ENCODE assay signal across 11 cellular contexts in the genomic region with DNA sequence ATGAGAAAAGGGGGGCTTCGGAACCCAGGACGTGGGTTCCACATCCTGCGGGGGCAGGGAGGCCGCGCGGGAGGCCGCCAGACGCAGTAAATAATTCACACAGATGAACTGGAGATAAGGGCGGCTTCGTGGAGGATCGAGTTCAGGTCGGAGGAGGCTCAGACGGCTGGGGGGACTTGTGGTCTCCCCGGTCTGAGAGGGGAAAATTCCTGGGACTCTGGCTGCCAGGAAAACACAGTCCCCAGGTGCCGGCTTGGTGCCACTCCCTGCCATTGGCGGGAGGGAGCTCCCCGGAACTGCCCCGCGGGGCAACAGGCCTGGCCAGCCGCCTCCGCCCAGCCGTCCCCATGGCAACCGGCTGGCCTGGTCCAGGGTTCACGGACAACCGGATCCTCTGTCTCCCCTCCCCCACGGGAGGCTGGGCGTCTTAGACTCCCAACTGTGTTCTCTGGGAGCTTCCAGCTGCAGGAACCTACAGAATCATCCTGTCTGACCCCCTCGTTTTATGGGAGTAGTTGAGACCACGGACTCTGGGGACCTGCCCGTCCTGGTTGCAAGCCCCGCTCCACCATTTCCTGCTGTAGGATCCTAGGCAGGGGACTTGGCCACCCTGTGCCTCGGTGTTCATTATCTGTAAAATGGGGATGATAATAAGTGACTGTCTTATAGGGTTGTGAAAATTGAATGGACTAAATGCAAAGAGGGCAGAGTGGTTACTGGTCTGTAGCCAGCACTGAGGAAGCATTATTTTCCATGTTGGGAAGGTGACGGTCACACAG. TPM values are rescaled to one million over a fixed set of nuclear protein-coding genes. Genes with fewer than 3 reads are reported as not detected.
A peak's percentile ranks its signal among the peaks of the same experiment; 100 is the strongest.
DNase-seq lines count a peak whose midpoint lies in the region; ATAC-seq, FAIRE-seq and TF ChIP-seq lines count a peak whose summit lies in the region.
"Had no signal": no experiment of that assay in that cellular context is flagged by ENCODE, and none has a peak within 500 bp of the region (broad histone marks: within the 10 kb centered on the region; RNA-seq: fewer than 3 reads in every experiment).

No MANE protein-coding gene starts in this region.

- no peaks in the 10 kb centered on the region for H3K9me3 Mint-ChIP-seq in immature natural killer cell
- H3K9me3 Mint-ChIP-seq in natural killer cell: no peaks in the 10 kb centered on the region
- H3K9me3 Mint-ChIP-seq: dendritic cell treated with granulocyte-macrophage colony-stimulating factor and Interleukin-4, amounts not matched to agents 40 ng/mL and 50 ng/mL, for 4 days had no signal

- DNase-seq in ELR (ENCODE audit: low read depth) (peak; percentile 38), RWPE1 (ENCODE audit: low spot score) (no peak), heart right ventricle (peak; percentile 36 to 64), pancreas (peak; percentile 52 to 71 (median 58)), inferior parietal cortex (ENCODE audit: extremely low spot score) (no peak), immature natural killer cell (no peak), natural killer cell (no peak)
- DNase-seq: activated CD4-positive, alpha-beta T cell treated with anti-CD3 and anti-CD28 coated beads for 4 hours; NCI-H1105 treated with DMSO at 0.1 percent for 48 hours had no signal

- H3K27ac Mint-ChIP-seq in immature natural killer cell: no peak overlapping the region
- no peak overlapping the region for H3K27ac Mint-ChIP-seq in natural killer cell
- H3K27ac Mint-ChIP-seq: dendritic cell treated with granulocyte-macrophage colony-stimulating factor and Interleukin-4, amounts not matched to agents 40 ng/mL and 50 ng/mL, for 4 days had no signal

- H3K36me3 ChIP-seq in heart right ventricle (no peaks in the 10 kb centered on the region), pancreas (no peaks in the 10 kb centered on the region)

- H3K27me3 Mint-ChIP-seq in immature natural killer cell (ENCODE audit: low read depth in 3 of 3): peaks cover 8 to 14% (median 13%) of the 10 kb centered on the region in 3 donors
- H3K27me3 Mint-ChIP-seq in natural killer cell (ENCODE audit: low read depth in 2 of 2): peaks cover 51 to 58% of the 10 kb centered on the region in 2 donors

- H3K27ac ChIP-seq in RWPE1: peak overlapping the region; percentile 29
- peak overlapping the region in 2 of 10 donors; percentile 21 to 34 for H3K27ac ChIP-seq in heart right ventricle
- H3K27ac ChIP-seq in pancreas: no peak overlapping the region

- intact Hi-C loops in heart right ventricle (cut with DNase I) (no loop called here), pancreas (cut with DNase I) (no loop called here), natural killer cell (cut with micrococcal nuclease) (no loop called here)

- WGBS in heart right ventricle, 2 donors: 8 to 9% methylated on average over 33 of the region's 33 CpGs
- WGBS in pancreas, 2 donors: 7 to 8% methylated on average over 32 to 33 of the region's 33 CpGs

- ATAC-seq in heart right ventricle (peak; percentile 30 to 69 (median 56)), pancreas (peak; percentile 58 to 81 (median 76)), HG03135 (IDR thresholded peaks at IDR 0.05; ENCODE audit: unreplicated experiment) (no peak), natural killer cell (no peak)

- peaks cover 11 to 87% (median 74%) of the 10 kb centered on the region in 7 donors for H3K27me3 ChIP-seq in heart right ventricle
- H3K27me3 ChIP-seq in pancreas: no peaks in the 10 kb centered on the region

- H3K4me1 Mint-ChIP-seq in immature natural killer cell (no peaks in the 10 kb centered on the region), natural killer cell (no peaks in the 10 kb centered on the region)

- no peaks in the 10 kb centered on the region for H3K36me3 Mint-ChIP-seq in immature natural killer cell
- H3K36me3 Mint-ChIP-seq in natural killer cell: no peaks in the 10 kb centered on the region

- TF ChIP-seq CTCF in RWPE1 (conservative IDR thresholded peaks at IDR 0.05; ENCODE audit: low read depth) (no peak), heart right ventricle (IDR thresholded peaks at IDR 0.05) (no peak), pancreas (IDR thresholded peaks at IDR 0.05) (no peak), natural killer cell (IDR thresholded peaks at IDR 0.05) (no peak)

- H3K4me1 ChIP-seq in heart right ventricle: peaks cover 8 to 33% (median 21%) of the 10 kb centered on the region in 9 donors
- peaks cover 0 to 6% (median 5%) of the 10 kb centered on the region in 3 donors for H3K4me1 ChIP-seq in pancreas

- POLR2A ChIA-PET in RWPE1 (lab: Yijun Ruan, JAX; ENCODE audit: low non-redundant PET): no interaction called here

- no peak overlapping the region for H3K4me3 Mint-ChIP-seq in immature natural killer cell
- H3K4me3 Mint-ChIP-seq in natural killer cell: no peak overlapping the region

- no peaks in the 10 kb centered on the region for H3K9me3 ChIP-seq in heart right ventricle
- H3K9me3 ChIP-seq in pancreas: no peaks in the 10 kb centered on the region

- CTCF ChIA-PET in RWPE1 (lab: Yijun Ruan, JAX): interaction anchor here (0.7 kb wide), 1 partner anchor 211 kb away, joined by 3 read pairs; no protein-coding TSS in a partner anchor

- no peak for FAIRE-seq in pancreas (lab: Jason Lieb, UNC)

- H3K4me3 ChIP-seq in heart right ventricle (no peak overlapping the region), pancreas (peak overlapping the region in 1 of 4 donors; percentile 15)

RNA-seq across cellular contexts. Expression of gene CAMK2N1, which starts 9.6 kb away (rescaled TPM):
- total RNA-seq in heart right ventricle: 10 to 100 TPM in 4 of 10 donors, 1 to 10 TPM in 6; 4.0 to 12.9 (median 8.5) TPM
- polyA plus RNA-seq in heart right ventricle: 10 to 100 TPM in 1 of 2 donors, 1 to 10 TPM in 1; 4.7 to 10.6 TPM
- 1 to 10 TPM; 3.4 to 9.3 (median 5.5) TPM for total RNA-seq in pancreas
- 10 to 100 TPM in 1 of 2 donors, 1 to 10 TPM in 1; 6.8 to 40.7 TPM for polyA plus RNA-seq in pancreas
- under 1 TPM in 2 of 3 donors, not detected in 1; 0.10 to 0.43 TPM for polyA plus RNA-seq in immature natural killer cell
- 1 to 10 TPM; 1.6 to 2.6 (median 1.6) TPM for total RNA-seq in natural killer cell

RNA-seq across cellular contexts. Expression of gene MUL1, which starts 31.5 kb away (rescaled TPM):
- 10 to 100 TPM; 33.7 to 60.3 (median 43.2) TPM for total RNA-seq in heart right ventricle
- polyA plus RNA-seq in heart right ventricle: 10 to 100 TPM in 1 of 2 donors, 1 to 10 TPM in 1; 7.6 to 36.4 TPM
- total RNA-seq in pancreas: 10 to 100 TPM in 5 of 6 donors, 1 to 10 TPM in 1; 9.9 to 16.5 (median 12.2) TPM
- 10 to 100 TPM in 1 of 2 donors, 1 to 10 TPM in 1; 3.5 to 10.6 TPM for polyA plus RNA-seq in pancreas
- polyA plus RNA-seq in immature natural killer cell: 10 to 100 TPM; 35.1 to 52.1 (median 49.2) TPM
- 10 to 100 TPM; 21.0 to 29.5 (median 28.8) TPM for total RNA-seq in natural killer cell

Comparison
In these comparisons a context has a peak if more than half of its experiments do, and no peak if none do; other contexts are left out.
1. DNase-seq: peak in ELR (single experiment), heart right ventricle (2 of 2) and pancreas (6 of 6); none in RWPE1 (single experiment), inferior parietal cortex (single experiment), immature natural killer cell (0 of 3) and natural killer cell (single experiment).
2. ATAC-seq: peak in heart right ventricle (8 of 8) and pancreas (4 of 4); none in HG03135 (single experiment) and natural killer cell (0 of 3).